In genomic region chr9:137034709-137035506, GRCh38 we compare ENCODE assay signal across 9 cellular contexts. TPM values are rescaled to one million over a fixed set of nuclear protein-coding genes. Genes with fewer than 3 reads are reported as not detected.
DNase-seq lines count a peak whose midpoint lies in the region; ATAC-seq lines count a peak whose summit lies in the region.
"Had no signal": no experiment of that assay in that cellular context is flagged by ENCODE, and none has a peak within 500 bp of the region (broad histone marks: within the 10 kb centered on the region; RNA-seq: fewer than 3 reads in every experiment).

No MANE protein-coding gene starts in this region.

- intact Hi-C loops in left ventricle myocardium superior (cut with micrococcal nuclease): no loop called here

- H3K36me3 Mint-ChIP-seq in T-helper 2 cell treated with Interferon-gamma antibody and Interleukin-4, amounts not matched to agents 5 μg/mL and 100 μg/mL, for 36 hours (ENCODE audit: low read depth): no peaks in the 10 kb centered on the region

- DNase-seq in Caki2 (ENCODE audit: low read depth) (peak; percentile 58), GOT3 (lab: John Stamatoyannopoulos, UW) (peak; percentile 19), NCI-H2029 treated with DMSO at 0.1 percent for 48 hours (lab: John Stamatoyannopoulos, UW) (peak; percentile 81), amniotic stem cell (lab: John Stamatoyannopoulos, UW) (peak; percentile 57), left ventricle myocardium superior (peak; percentile 86), retina (peak; percentile 90)
- DNase-seq in T-helper 2 cell treated with Interferon-gamma antibody and Interleukin-4, amounts not matched to agents 5 μg/mL and 100 μg/mL, for 36 hours (ENCODE audit: low spot score): peak; percentile 80

- in situ Hi-C loops in Caki2 (cut with HindIII; ENCODE audit: low pct_unique_long_range_greater_than_20kb, low sequenced_read_pairs): no loop called here

- peak overlapping the region; percentile 79 for H3K27ac Mint-ChIP-seq in T-helper 2 cell treated with Interferon-gamma antibody and Interleukin-4, amounts not matched to agents 5 μg/mL and 100 μg/mL, for 36 hours

- peaks cover 27% of the 10 kb centered on the region for H3K4me1 Mint-ChIP-seq in T-helper 2 cell treated with Interferon-gamma antibody and Interleukin-4, amounts not matched to agents 5 μg/mL and 100 μg/mL, for 36 hours (ENCODE audit: low read depth)

- no peaks in the 10 kb centered on the region for H3K27me3 Mint-ChIP-seq in T-helper 2 cell treated with Interferon-gamma antibody and Interleukin-4, amounts not matched to agents 5 μg/mL and 100 μg/mL, for 36 hours (ENCODE audit: low read depth)

- peak overlapping the region; percentile 72 for H3K4me3 Mint-ChIP-seq in T-helper 2 cell treated with Interferon-gamma antibody and Interleukin-4, amounts not matched to agents 5 μg/mL and 100 μg/mL, for 36 hours

- no peaks in the 10 kb centered on the region for H3K9me3 Mint-ChIP-seq in T-helper 2 cell treated with Interferon-gamma antibody and Interleukin-4, amounts not matched to agents 5 μg/mL and 100 μg/mL, for 36 hours

- ATAC-seq in left ventricle myocardium superior: peak; percentile 81
- no peak for ATAC-seq in HG02763 (IDR thresholded peaks at IDR 0.05; ENCODE audit: unreplicated experiment)

RNA-seq across cellular contexts. Expression of gene FUT7, which starts 3.0 kb away (rescaled TPM):
- total RNA-seq in Caki2 (2014; rRNA removed; shearing (Covaris generic); ENCODE audit: low replicate concordance): not detected in 2 replicates
- 0.17 TPM for total RNA-seq in left ventricle myocardium superior

RNA-seq across cellular contexts. Expression of gene ABCA2, which starts 6.9 kb away (rescaled TPM):
- total RNA-seq in Caki2 (2014; rRNA removed; shearing (Covaris generic); ENCODE audit: low replicate concordance): 19.0 and 23.5 TPM in 2 replicates
- total RNA-seq in left ventricle myocardium superior: 33.8 TPM

RNA-seq across cellular contexts. Expression of gene NPDC1, which starts 11.1 kb away (rescaled TPM):
- 31.8 and 45.1 TPM in 2 replicates for total RNA-seq in Caki2 (2014; rRNA removed; shearing (Covaris generic); ENCODE audit: low replicate concordance)
- total RNA-seq in left ventricle myocardium superior: 59.0 TPM

RNA-seq across cellular contexts. Expression of gene ENTPD2, which starts 19.0 kb away (rescaled TPM):
- total RNA-seq in Caki2 (2014; rRNA removed; shearing (Covaris generic); ENCODE audit: low replicate concordance): not detected in 2 replicates
- 2.1 TPM for total RNA-seq in left ventricle myocardium superior
- total RNA-seq: T-helper 1 cell treated with Interleukin-12 subunit alpha and Interleukin-12 subunit beta and Interleukin-4 antibody, amounts not matched to agents 30 ng/mL and 1 ng/mL, for 36 hours had no signal

RNA-seq across cellular contexts. Expression of gene SAPCD2, which starts 35.4 kb away (rescaled TPM):
- 51.2 and 55.0 TPM in 2 replicates for total RNA-seq in Caki2 (2014; rRNA removed; shearing (Covaris generic); ENCODE audit: low replicate concordance)
- total RNA-seq in left ventricle myocardium superior: 0.12 TPM

Comparison
In these comparisons a context has a peak if more than half of its experiments do, and no peak if none do; other contexts are left out.
1. DNase-seq: peak in every context shown above with its lines; median percentile 90 in retina; 86 in left ventricle myocardium superior; 81 in NCI-H2029 treated with DMSO at 0.1 percent for 48 hours; 80 in T-helper 2 cell treated with Interferon-gamma antibody and Interleukin-4, amounts not matched to agents 5 μg/mL and 100 μg/mL, for 36 hours; 58 in Caki2; 57 in amniotic stem cell; 19 in GOT3.